ENCODE assay signal across 9 cellular contexts in the genomic region with DNA sequence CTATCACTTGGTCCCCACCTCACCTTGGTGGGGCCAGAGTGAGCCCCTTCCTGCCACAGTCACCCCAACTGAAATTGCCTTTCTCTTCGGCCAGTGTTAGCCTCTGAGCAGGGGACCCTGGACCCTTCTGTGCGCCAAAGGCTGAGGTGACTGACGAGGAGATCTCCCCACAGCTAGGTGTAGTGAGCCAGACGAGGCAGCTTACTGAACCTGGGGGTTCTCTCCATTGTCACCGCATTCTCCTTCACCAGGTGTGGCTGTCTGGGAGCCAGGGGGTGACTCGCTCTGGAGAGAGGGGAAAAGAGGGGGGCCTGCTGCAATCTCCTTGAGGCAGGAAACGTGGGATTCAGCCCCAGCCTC. TPM values are rescaled to one million over a fixed set of nuclear protein-coding genes. Genes with fewer than 3 reads are reported as not detected.
DNase-seq lines count a peak whose midpoint lies in the region; ATAC-seq, FAIRE-seq and TF ChIP-seq lines count a peak whose summit lies in the region.
"Had no signal": no experiment of that assay in that cellular context is flagged by ENCODE, and none has a peak within 500 bp of the region (broad histone marks: within the 10 kb centered on the region; RNA-seq: fewer than 3 reads in every experiment).

No MANE protein-coding gene starts in this region.

- CTCF ChIA-PET in K562 (lab: Yijun Ruan, JAX; ENCODE audit: low intra/inter-chr PET ratio) = no interaction called here

- no peak for TF ChIP-seq RAD21 in K562 (CRISPR knock-in tag; conservative IDR thresholded peaks at IDR 0.05 in 1 of 2, IDR thresholded peaks at IDR 0.05 in 1 of 2)

- 0% methylated on average over 4 of the region's 7 CpGs for WGBS in K562 (ENCODE audit: insufficient coverage, low coverage, missing lambda C conversion rate)
- WGBS in right lobe of liver (ENCODE audit: insufficient coverage, low coverage, low lambda C conversion rate, missing lambda C conversion rate) = 67% methylated on average over 1 of the region's 7 CpGs

- no peaks in the 10 kb centered on the region for H3K9me3 Mint-ChIP-seq in activated T-cell treated with anti-CD3 and anti-CD28 coated beads, Interleukin-2, amount 50 U/mL, for 72 hours
- H3K9me3 Mint-ChIP-seq in type B pancreatic cell = peaks cover 4% of the 10 kb centered on the region

- in situ Hi-C loops in K562 (cut with MboI) = no loop called here

- BruUV-seq in K562 (replicated peaks; lab: Mats Ljungman, UMichigan) = no TSS peak

- TF ChIP-seq CTCF in K562 (IDR thresholded peaks at IDR 0.05 in 2 of 3, conservative IDR thresholded peaks at IDR 0.05 in 1 of 3; ENCODE audit: insufficient read depth in 2 of 3, low read depth in 1 of 3, low read length in 3 of 3) (no peak), right lobe of liver (IDR thresholded peaks at IDR 0.05) (no peak), type B pancreatic cell (conservative IDR thresholded peaks at IDR 0.05) (no peak)

- H3K9me1 ChIP-seq in K562 (ENCODE audit: control insufficient read depth, insufficient read depth, low read length) = no peaks in the 10 kb centered on the region

- no peaks in the 10 kb centered on the region for H3K27me3 Mint-ChIP-seq in activated T-cell treated with anti-CD3 and anti-CD28 coated beads, Interleukin-2, amount 50 U/mL, for 72 hours (ENCODE audit: low read depth)
- peaks cover 9% of the 10 kb centered on the region for H3K27me3 Mint-ChIP-seq in type B pancreatic cell

- H3K36me3 ChIP-seq in K562 (ENCODE audit: control insufficient read depth, insufficient read depth, low read length) = peaks cover 40% of the 10 kb centered on the region
- H3K36me3 ChIP-seq in right lobe of liver = peaks cover 0 to 16% (median 7%) of the 10 kb centered on the region in 4 donors

- no peak for ATAC-seq in activated T-cell treated with anti-CD3 and anti-CD28 coated beads, Interleukin-2, amount 50 U/mL, for 72 hours (replicated peaks in 1 of 2)
- ATAC-seq in K562 (no peak; the same call in 1 of the 3 replicates), right lobe of liver (no peak)

- H3K4me1 ChIP-seq in K562 (replicated peaks in 1 of 2; ENCODE audit: control insufficient read depth in 2 of 2, insufficient read depth in 2 of 2, low read length in 2 of 2) (peaks cover 17 to 28% of the 10 kb centered on the region in 2 experiments), right lobe of liver (peaks cover 0 to 31% (median 6%) of the 10 kb centered on the region in 4 donors)

- H2AFZ ChIP-seq in K562 (ENCODE audit: low read depth, low read length) = no peak overlapping the region

- TF ChIP-seq EP300 in K562 (IDR thresholded peaks at IDR 0.05; ENCODE audit: low read length) = no peak

- H3K79me2 ChIP-seq in K562 (ENCODE audit: control insufficient read depth, insufficient read depth, low read length) = peaks cover 50% of the 10 kb centered on the region

- H3K27me3 ChIP-seq in K562 (ENCODE audit: control insufficient read depth in 2 of 2, insufficient read depth in 2 of 2, low read length in 2 of 2) (no peaks in the 10 kb centered on the region), right lobe of liver (no peaks in the 10 kb centered on the region)

- POLR2A ChIA-PET in K562 (lab: Yijun Ruan, JAX) = interaction anchor here (0.6 to 3.8 kb wide), 12 partner anchors 9 to 264 kb away, joined by 3 to 34 read pairs (median 4); a partner anchor contains a TSS

- no peak for FAIRE-seq in K562 (lab: Jason Lieb, UNC)

- H3K9ac ChIP-seq in K562 (ENCODE audit: insufficient read depth in 1 of 2, low read depth in 2 of 2, low read length in 2 of 2) = peak overlapping the region; percentile 99 to 100

- H3K4me3 ChIP-seq in K562 (peak overlapping the region; percentile 99), right lobe of liver (peak overlapping the region; percentile 75 to 92 (median 88))

- TF ChIP-seq POLR2A in K562 (conservative IDR thresholded peaks at IDR 0.05) (no peak), right lobe of liver (IDR thresholded peaks at IDR 0.05) (no peak)

- DNase-seq in activated T-cell treated with anti-CD3 and anti-CD28 coated beads, Interleukin-2, amount 50 U/mL, for 72 hours = no peak
- DNase-seq in activated T-cell treated with anti-CD3 and anti-CD28 coated beads, Interleukin-2, amount 50 U/mL, for 1 hour = no peak
- peak in 2 of 4 experiments; percentile 8 to 18 for DNase-seq in K562 (ENCODE audit: extremely low read depth in 1 of 4, low spot score in 3 of 4)
- DNase-seq in right lobe of liver = no peak
- DNase-seq in type B pancreatic cell (ENCODE audit: extremely low spot score, unreplicated experiment) = no peak
- DNase-seq in Kasumi-1 (lab: John Stamatoyannopoulos, UW) = no peak
- no peak for DNase-seq in NCI-H1417 (lab: John Stamatoyannopoulos, UW)
- no peak for DNase-seq in AG20443 (ENCODE audit: low spot score)
- DNase-seq: DMS53 had no signal

- H3K27ac ChIP-seq in K562 (ENCODE audit: extremely low read depth, low read depth, low read length) = peak overlapping the region; percentile 94
- peak overlapping the region in 1 of 3 donors; percentile 89 for H3K27ac ChIP-seq in right lobe of liver

- peaks cover 26% of the 10 kb centered on the region; the same call in 1 of the 2 replicates for H4K20me1 ChIP-seq in K562 (replicated peaks; ENCODE audit: control insufficient read depth, insufficient read depth, low read length)

- peak overlapping the region; percentile 99 for H3K4me2 ChIP-seq in K562 (ENCODE audit: insufficient read depth, low read length)

- peak overlapping the region; percentile 98 for H3K27ac Mint-ChIP-seq in activated T-cell treated with anti-CD3 and anti-CD28 coated beads, Interleukin-2, amount 50 U/mL, for 72 hours
- peak overlapping the region; percentile 99 for H3K27ac Mint-ChIP-seq in type B pancreatic cell

- H3K4me3 Mint-ChIP-seq in activated T-cell treated with anti-CD3 and anti-CD28 coated beads, Interleukin-2, amount 50 U/mL, for 72 hours = peak overlapping the region; percentile 98 to 100
- peak overlapping the region; percentile 99 for H3K4me3 Mint-ChIP-seq in type B pancreatic cell

- H3K9me3 ChIP-seq in K562 (replicated peaks; ENCODE audit: control insufficient read depth, insufficient read depth, low read depth, low read length) = no peaks in the 10 kb centered on the region
- no peaks in the 10 kb centered on the region for H3K9me3 ChIP-seq in right lobe of liver

- intact Hi-C loops in K562 (cut with micrococcal nuclease) = loop anchor here (10.0 kb wide), 1 partner anchor 58 kb away; no protein-coding TSS in a partner anchor
- intact Hi-C loops in right lobe of liver (cut with DNase I) = loop anchor here in 1 of 2 donors (10.0 kb wide), 1 partner anchor 192 kb away; a partner anchor contains a TSS

- H3K4me1 Mint-ChIP-seq in activated T-cell treated with anti-CD3 and anti-CD28 coated beads, Interleukin-2, amount 50 U/mL, for 72 hours (ENCODE audit: low read depth) = peaks cover 26% of the 10 kb centered on the region
- H3K4me1 Mint-ChIP-seq in type B pancreatic cell (ENCODE audit: unreplicated experiment) = peaks cover 9% of the 10 kb centered on the region

- peaks cover 7 to 16% of the 10 kb centered on the region in 2 donors for H3K36me3 Mint-ChIP-seq in activated T-cell treated with anti-CD3 and anti-CD28 coated beads, Interleukin-2, amount 50 U/mL, for 72 hours (ENCODE audit: insufficient read depth in 2 of 2)
- no peaks in the 10 kb centered on the region for H3K36me3 Mint-ChIP-seq in type B pancreatic cell

RNA-seq across cellular contexts. Expression of a gene that starts 1.3 kb away (rescaled TPM):
- total RNA-seq in activated T-cell treated with anti-CD3 and anti-CD28 coated beads, Interleukin-2, amount 50 U/mL, for 72 hours = 1,000 to 10,000 TPM; 2,463 to 2,605 TPM
- 88.1 and 153 TPM in 2 replicates for total RNA-seq in K562 (2011; cell fraction: chromatin; rRNA removed; ENCODE audit: low replicate concordance)
- 167 TPM in 2 replicates for total RNA-seq in K562 (2011; cell fraction: nucleolus; rRNA removed)
- 206 and 397 TPM in 2 replicates for total RNA-seq in K562 (2011; cell fraction: nucleoplasm; rRNA removed)
- total RNA-seq in K562 (2014; rRNA removed) = 1,864 and 2,438 TPM in 2 replicates
- total RNA-seq in K562 (2014; rRNA removed; fragmentation: Illumina TruSeq; extraction: Trizol) = 130 and 165 TPM in 2 replicates
- total RNA-seq in K562 (2015; rRNA removed; fragmentation: Illumina TruSeq; extraction: Trizol) = 471 and 527 TPM in 2 replicates
- 2,747 and 3,081 TPM in 2 replicates for total RNA-seq in K562 (2021)
- polyA plus RNA-seq in K562 (2011; rRNA removed) = 662 and 1,013 TPM in 2 replicates
- 1,028 and 1,084 TPM in 2 replicates for polyA plus RNA-seq in K562 (2011; cell fraction: cytosol; rRNA removed)
- polyA plus RNA-seq in K562 (2011; cell fraction: nucleus; rRNA removed) = 641 and 754 TPM in 2 replicates
- polyA plus RNA-seq in K562 (2012) = 3,105 and 3,833 TPM in 2 replicates
- 866 and 1,057 TPM in 2 replicates for polyA plus RNA-seq in K562 (2014; fragmentation: Illumina TruSeq; extraction: Trizol)
- 1,000 to 10,000 TPM; 2,724 to 2,827 TPM for polyA plus RNA-seq in K562 (2014; fragmentation: Nextera tagmentation; extraction: Ambion mirVana)
- 1,303 and 1,847 TPM in 2 replicates for polyA plus RNA-seq in K562 (2014; rRNA removed)
- polyA minus RNA-seq in K562 (2011; rRNA and poly(A)+ RNA removed) = 177 and 211 TPM in 2 replicates
- polyA minus RNA-seq in K562 (2011; cell fraction: cytosol; rRNA and poly(A)+ RNA removed) = 416 and 590 TPM in 2 replicates
- 61.5 and 90.0 TPM in 2 replicates for polyA minus RNA-seq in K562 (2011; cell fraction: nucleus; rRNA and poly(A)+ RNA removed)
- total RNA-seq in right lobe of liver = 100 to 1,000 TPM; 147 to 669 (median 564) TPM
- 1,715 and 2,131 TPM in 2 replicates for total RNA-seq in type B pancreatic cell (ENCODE audit: low replicate concordance)

RNA-seq across cellular contexts. Expression of a gene that starts 1.4 kb away (rescaled TPM):
- 10 to 100 TPM; 59.4 to 62.5 TPM for total RNA-seq in activated T-cell treated with anti-CD3 and anti-CD28 coated beads, Interleukin-2, amount 50 U/mL, for 72 hours
- 14.3 and 43.7 TPM in 2 replicates for total RNA-seq in K562 (2011; cell fraction: chromatin; rRNA removed; ENCODE audit: low replicate concordance)
- 43.4 and 46.7 TPM in 2 replicates for total RNA-seq in K562 (2011; cell fraction: nucleolus; rRNA removed)
- total RNA-seq in K562 (2011; cell fraction: nucleoplasm; rRNA removed) = 37.7 and 37.8 TPM in 2 replicates
- total RNA-seq in K562 (2014; rRNA removed) (114 and 148 TPM in 2 replicates), K562 (2014; rRNA removed; fragmentation: Illumina TruSeq; extraction: Trizol) (49.8 and 70.8 TPM in 2 replicates), K562 (2015; rRNA removed; fragmentation: Illumina TruSeq; extraction: Trizol) (134 and 142 TPM in 2 replicates), K562 (2021) (101 and 105 TPM in 2 replicates), right lobe of liver (10 to 100 TPM; 20.8 to 60.5 (median 25.9) TPM), type B pancreatic cell (ENCODE audit: low replicate concordance) (46.8 and 52.5 TPM in 2 replicates)
- polyA plus RNA-seq in K562 (2011; rRNA removed) (79.6 and 135 TPM in 2 replicates), K562 (2014; fragmentation: Illumina TruSeq; extraction: Trizol) (212 and 228 TPM in 2 replicates), K562 (2014; fragmentation: Nextera tagmentation; extraction: Ambion mirVana) (100 to 1,000 TPM; 312 to 348 TPM), K562 (2014; rRNA removed) (152 and 187 TPM in 2 replicates)
- 201 and 321 TPM in 2 replicates for polyA plus RNA-seq in K562 (2011; cell fraction: cytosol; rRNA removed)
- polyA plus RNA-seq in K562 (2011; cell fraction: nucleus; rRNA removed) = 93.7 and 110 TPM in 2 replicates
- 150 and 163 TPM in 2 replicates for polyA plus RNA-seq in K562 (2012)
- polyA minus RNA-seq in K562 (2011; rRNA and poly(A)+ RNA removed) = 23.9 and 35.3 TPM in 2 replicates
- polyA minus RNA-seq in K562 (2011; cell fraction: cytosol; rRNA and poly(A)+ RNA removed) = 67.7 and 108 TPM in 2 replicates
- 13.7 and 28.9 TPM in 2 replicates for polyA minus RNA-seq in K562 (2011; cell fraction: nucleus; rRNA and poly(A)+ RNA removed)

RNA-seq across cellular contexts. Expression of a gene that starts 14.5 kb away (rescaled TPM):
- 10 to 100 TPM; 32.0 to 38.9 TPM for total RNA-seq in activated T-cell treated with anti-CD3 and anti-CD28 coated beads, Interleukin-2, amount 50 U/mL, for 72 hours
- total RNA-seq in K562 (2011; cell fraction: chromatin; rRNA removed; ENCODE audit: low replicate concordance) = 13.8 and 50.6 TPM in 2 replicates
- total RNA-seq in K562 (2011; cell fraction: nucleolus; rRNA removed) = 113 and 115 TPM in 2 replicates
- 51.0 and 58.3 TPM in 2 replicates for total RNA-seq in K562 (2011; cell fraction: nucleoplasm; rRNA removed)
- total RNA-seq in K562 (2014; rRNA removed) (71.4 and 100 TPM in 2 replicates), K562 (2014; rRNA removed; fragmentation: Illumina TruSeq; extraction: Trizol) (7.9 and 13.3 TPM in 2 replicates), K562 (2015; rRNA removed; fragmentation: Illumina TruSeq; extraction: Trizol) (42.3 and 45.6 TPM in 2 replicates), K562 (2021) (94.5 and 97.0 TPM in 2 replicates), right lobe of liver (10 to 100 TPM in 5 of 6 experiments, 1 to 10 TPM in 1; 8.8 to 43.2 (median 11.5) TPM), type B pancreatic cell (ENCODE audit: low replicate concordance) (22.7 and 52.3 TPM in 2 replicates)
- polyA plus RNA-seq in K562 (2011; rRNA removed) (34.4 and 42.4 TPM in 2 replicates), K562 (2014; fragmentation: Illumina TruSeq; extraction: Trizol) (29.4 and 47.0 TPM in 2 replicates), K562 (2014; fragmentation: Nextera tagmentation; extraction: Ambion mirVana) (1 to 10 TPM in 1 of 2 experiments, under 1 TPM in 1; 0.45 to 2.5 TPM), K562 (2014; rRNA removed) (75.0 and 81.0 TPM in 2 replicates)
- polyA plus RNA-seq in K562 (2011; cell fraction: cytosol; rRNA removed) = 79.7 and 224 TPM in 2 replicates
- 32.2 and 55.2 TPM in 2 replicates for polyA plus RNA-seq in K562 (2011; cell fraction: nucleus; rRNA removed)
- 63.8 and 67.0 TPM in 2 replicates for polyA plus RNA-seq in K562 (2012)
- polyA minus RNA-seq in K562 (2011; rRNA and poly(A)+ RNA removed) = 4.9 and 8.8 TPM in 2 replicates
- 23.0 and 32.5 TPM in 2 replicates for polyA minus RNA-seq in K562 (2011; cell fraction: cytosol; rRNA and poly(A)+ RNA removed)
- polyA minus RNA-seq in K562 (2011; cell fraction: nucleus; rRNA and poly(A)+ RNA removed) = 8.1 and 8.7 TPM in 2 replicates

RNA-seq across cellular contexts. Expression of a gene that starts 20.4 kb away (rescaled TPM):
- total RNA-seq in activated T-cell treated with anti-CD3 and anti-CD28 coated beads, Interleukin-2, amount 50 U/mL, for 72 hours = 1 to 10 TPM in 1 of 2 donors, under 1 TPM in 1; 0.99 to 1.6 TPM
- 0.44 and 1.0 TPM in 2 replicates for total RNA-seq in K562 (2011; cell fraction: chromatin; rRNA removed; ENCODE audit: low replicate concordance)
- 0.53 and 0.83 TPM in 2 replicates for total RNA-seq in K562 (2011; cell fraction: nucleolus; rRNA removed)
- 0.76 and 0.95 TPM in 2 replicates for total RNA-seq in K562 (2011; cell fraction: nucleoplasm; rRNA removed)
- total RNA-seq in K562 (2014; rRNA removed) = not detected in 2 replicates
- not detected in 2 replicates for total RNA-seq in K562 (2014; rRNA removed; fragmentation: Illumina TruSeq; extraction: Trizol)
- total RNA-seq in K562 (2015; rRNA removed; fragmentation: Illumina TruSeq; extraction: Trizol) = not detected in 2 replicates
- 0.22 and 0.40 TPM in 2 replicates for total RNA-seq in K562 (2021)
- 0.08 TPM in 2 replicates for polyA plus RNA-seq in K562 (2011; rRNA removed)
- 0.10 and 0.27 TPM in 2 replicates for polyA plus RNA-seq in K562 (2011; cell fraction: cytosol; rRNA removed)
- 0.41 and 0.82 TPM in 2 replicates for polyA plus RNA-seq in K562 (2011; cell fraction: nucleus; rRNA removed)
- 0.14 and 0.18 TPM in 2 replicates for polyA plus RNA-seq in K562 (2012)
- polyA plus RNA-seq in K562 (2014; fragmentation: Illumina TruSeq; extraction: Trizol) = 0.06 TPM in 1 of 2 replicates, not detected in the other
- polyA plus RNA-seq in K562 (2014; fragmentation: Nextera tagmentation; extraction: Ambion mirVana) = under 1 TPM in 1 of 2 experiments, not detected in 1; 0.03 TPM
- polyA plus RNA-seq in K562 (2014; rRNA removed) = not detected in 2 replicates
- not detected in 2 replicates for polyA minus RNA-seq in K562 (2011; rRNA and poly(A)+ RNA removed)
- polyA minus RNA-seq in K562 (2011; cell fraction: cytosol; rRNA and poly(A)+ RNA removed) = not detected in 2 replicates
- 0.11 and 0.54 TPM in 2 replicates for polyA minus RNA-seq in K562 (2011; cell fraction: nucleus; rRNA and poly(A)+ RNA removed)
- total RNA-seq in right lobe of liver = 1 to 10 TPM; 2.9 to 6.0 (median 4.2) TPM
- total RNA-seq in type B pancreatic cell (ENCODE audit: low replicate concordance) = 1.6 and 3.1 TPM in 2 replicates

RNA-seq across cellular contexts. Expression of a gene that starts 41.3 kb away (rescaled TPM):
- total RNA-seq in activated T-cell treated with anti-CD3 and anti-CD28 coated beads, Interleukin-2, amount 50 U/mL, for 72 hours = 1 to 10 TPM in 1 of 2 donors, under 1 TPM in 1; 0.89 to 5.0 TPM
- total RNA-seq in K562 (2011; cell fraction: chromatin; rRNA removed; ENCODE audit: low replicate concordance) = 0.35 and 2.5 TPM in 2 replicates
- total RNA-seq in K562 (2011; cell fraction: nucleolus; rRNA removed) = 1.8 and 4.8 TPM in 2 replicates
- 1.4 and 1.8 TPM in 2 replicates for total RNA-seq in K562 (2011; cell fraction: nucleoplasm; rRNA removed)
- total RNA-seq in K562 (2014; rRNA removed) (0.05 and 0.33 TPM in 2 replicates), K562 (2014; rRNA removed; fragmentation: Illumina TruSeq; extraction: Trizol) (not detected in 2 replicates), K562 (2015; rRNA removed; fragmentation: Illumina TruSeq; extraction: Trizol) (0.08 and 0.22 TPM in 2 replicates), K562 (2021) (0.20 and 0.24 TPM in 2 replicates), right lobe of liver (100 to 1,000 TPM in 3 of 6 experiments, 10 to 100 TPM in 2, 1 to 10 TPM in 1; 2.3 to 204 (median 125) TPM), type B pancreatic cell (ENCODE audit: low replicate concordance) (4.2 and 4.7 TPM in 2 replicates)
- polyA plus RNA-seq in K562 (2011; rRNA removed) (0.64 and 0.77 TPM in 2 replicates), K562 (2014; fragmentation: Illumina TruSeq; extraction: Trizol) (0.32 TPM in 1 of 2 replicates, not detected in the other), K562 (2014; fragmentation: Nextera tagmentation; extraction: Ambion mirVana) (not detected), K562 (2014; rRNA removed) (0.15 and 0.85 TPM in 2 replicates)
- polyA plus RNA-seq in K562 (2011; cell fraction: cytosol; rRNA removed) = 0.46 and 3.3 TPM in 2 replicates
- 0.94 and 4.1 TPM in 2 replicates for polyA plus RNA-seq in K562 (2011; cell fraction: nucleus; rRNA removed)
- polyA plus RNA-seq in K562 (2012) = 0.61 and 0.65 TPM in 2 replicates
- polyA minus RNA-seq in K562 (2011; rRNA and poly(A)+ RNA removed) = 0.46 TPM in 1 of 2 replicates, not detected in the other
- polyA minus RNA-seq in K562 (2011; cell fraction: cytosol; rRNA and poly(A)+ RNA removed) = 2.3 TPM in 1 of 2 replicates, not detected in the other
- polyA minus RNA-seq in K562 (2011; cell fraction: nucleus; rRNA and poly(A)+ RNA removed) = 0.78 and 1.8 TPM in 2 replicates
